1 cellular context compared by ENCODE assay signal in the genomic region with DNA sequence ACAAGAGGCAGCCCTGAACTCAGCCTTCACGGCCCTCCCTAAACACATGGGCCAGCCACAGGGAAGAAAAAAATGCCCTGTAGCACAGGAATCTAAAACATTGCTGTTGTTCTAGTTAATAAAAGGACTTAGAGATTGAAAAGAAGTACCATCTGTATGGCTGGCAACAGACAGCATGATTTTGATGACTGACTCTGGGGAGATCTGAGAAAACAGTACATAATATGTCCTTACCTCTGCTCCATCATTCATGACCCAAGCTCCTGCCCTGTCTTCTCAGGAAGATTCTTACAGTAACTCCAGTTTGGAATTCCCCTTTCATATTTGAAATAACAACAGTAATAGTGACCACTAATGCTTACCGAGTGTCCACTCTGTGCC.
TF ChIP-seq lines count a peak whose summit lies in the region.

No MANE protein-coding gene starts in this region.

TF ChIP-seq in GM23338, 12 proteins besides CTCF, POLR2A, EP300 and RAD21 (continued from another document):
- no peak for TF ChIP-seq ZNF462 (CRISPR knock-in tag; IDR thresholded peaks at IDR 0.05)
- TF ChIP-seq EZH2 (IDR thresholded peaks at IDR 0.05; ENCODE audit: low read depth, unreplicated experiment) = no peak
- no peak for TF ChIP-seq STAT1 (IDR thresholded peaks at IDR 0.05; ENCODE audit: unreplicated experiment)
